8 cellular contexts compared by ENCODE assay signal in genomic region chr5:142356716-142357468, GRCh38. TPM values are rescaled to one million over a fixed set of nuclear protein-coding genes. Genes with fewer than 3 reads are reported as not detected.
A peak's percentile ranks its signal among the peaks of the same experiment; 100 is the strongest.
DNase-seq lines count a peak whose midpoint lies in the region; ATAC-seq, FAIRE-seq and TF ChIP-seq lines count a peak whose summit lies in the region.

No MANE protein-coding gene starts in this region.

- peaks cover 0 to 17% (median 11%) of the 10 kb centered on the region in 4 donors for H3K4me1 ChIP-seq in Peyer's patch
- H3K4me1 ChIP-seq in naive thymus-derived CD4-positive, alpha-beta T cell (ENCODE audit: control insufficient read depth in 2 of 2, insufficient read depth in 2 of 2, low read length in 2 of 2), result peaks cover 15 to 35% of the 10 kb centered on the region in 2 donors

- H3K27ac ChIP-seq in Peyer's patch, result peak overlapping the region; percentile 76 to 91 (median 90)
- H3K27ac ChIP-seq in naive thymus-derived CD4-positive, alpha-beta T cell (ENCODE audit: low read depth, low read length), result peak overlapping the region; percentile 35

- H3K27ac Mint-ChIP-seq in activated T-helper 1 cell treated with anti-CD3 and anti-CD28 coated beads, Interleukin-12 subunit alpha, Interleukin-12 subunit beta, Interleukin-2, Interleukin-4 antibody, amounts not matched to agents 30 ng/mL and 10 ng/mL and 1 ng/mL, durations not matched to agents 14 hours and 24 hours and 36 hours, result peak overlapping the region; percentile 92
- peak overlapping the region; percentile 58 to 93 (median 86) for H3K27ac Mint-ChIP-seq in naive thymus-derived CD4-positive, alpha-beta T cell
- H3K27ac Mint-ChIP-seq in stimulated activated effector memory CD8-positive, alpha-beta T cell treated with anti-CD3 and anti-CD28 coated beads, Interleukin-12 subunit alpha, Interleukin-12 subunit beta, amount 100 ng/mL, for 72 hours, result peak overlapping the region; percentile 95

- CTCF ChIA-PET in naive thymus-derived CD4-positive, alpha-beta T cell (lab: Charles Lee), result interaction anchor here (0.6 to 1.2 kb wide), 2 partner anchors 105 to 414 kb away, joined by 3 read pairs; no protein-coding TSS in a partner anchor

- H3K4me1 Mint-ChIP-seq in activated T-helper 1 cell treated with anti-CD3 and anti-CD28 coated beads, Interleukin-12 subunit alpha, Interleukin-12 subunit beta, Interleukin-2, Interleukin-4 antibody, amounts not matched to agents 30 ng/mL and 10 ng/mL and 1 ng/mL, durations not matched to agents 14 hours and 24 hours and 36 hours (ENCODE audit: low read depth), result peaks cover 58% of the 10 kb centered on the region
- H3K4me1 Mint-ChIP-seq in naive thymus-derived CD4-positive, alpha-beta T cell, result peaks cover 24 to 64% (median 53%) of the 10 kb centered on the region in 7 donors
- H3K4me1 Mint-ChIP-seq in stimulated activated effector memory CD8-positive, alpha-beta T cell treated with anti-CD3 and anti-CD28 coated beads, Interleukin-12 subunit alpha, Interleukin-12 subunit beta, amount 100 ng/mL, for 72 hours, result peaks cover 37% of the 10 kb centered on the region

- H3K36me3 Mint-ChIP-seq in activated T-helper 1 cell treated with anti-CD3 and anti-CD28 coated beads, Interleukin-12 subunit alpha, Interleukin-12 subunit beta, Interleukin-2, Interleukin-4 antibody, amounts not matched to agents 30 ng/mL and 10 ng/mL and 1 ng/mL, durations not matched to agents 14 hours and 24 hours and 36 hours (ENCODE audit: low read depth), result peaks cover 3% of the 10 kb centered on the region
- H3K36me3 Mint-ChIP-seq in naive thymus-derived CD4-positive, alpha-beta T cell, result no peaks in the 10 kb centered on the region
- peaks cover 17% of the 10 kb centered on the region for H3K36me3 Mint-ChIP-seq in stimulated activated effector memory CD8-positive, alpha-beta T cell treated with anti-CD3 and anti-CD28 coated beads, Interleukin-12 subunit alpha, Interleukin-12 subunit beta, amount 100 ng/mL, for 72 hours

- H3K27me3 ChIP-seq in Peyer's patch, result no peaks in the 10 kb centered on the region
- H3K27me3 ChIP-seq in naive thymus-derived CD4-positive, alpha-beta T cell (ENCODE audit: control insufficient read depth in 2 of 2, insufficient read depth in 2 of 2, low read length in 2 of 2), result no peaks in the 10 kb centered on the region

- ATAC-seq in GM21367 (IDR thresholded peaks at IDR 0.05; ENCODE audit: unreplicated experiment), result peak; percentile 93
- peak; percentile 95 for ATAC-seq in naive thymus-derived CD4-positive, alpha-beta T cell
- ATAC-seq in stimulated activated effector memory CD8-positive, alpha-beta T cell treated with anti-CD3 and anti-CD28 coated beads, Interleukin-12 subunit alpha, Interleukin-12 subunit beta, amount 100 ng/mL, for 72 hours, result peak; percentile 93

- POLR2A ChIA-PET in naive thymus-derived CD4-positive, alpha-beta T cell (lab: Charles Lee), result interaction anchor here (0.6 to 2.5 kb wide), 3 partner anchors 32 to 86 kb away, joined by 3 to 8 read pairs (median 6); partner anchors contain the start of gene SPRY4

- no peaks in the 10 kb centered on the region for H3K9me3 ChIP-seq in Peyer's patch
- H3K9me3 ChIP-seq in naive thymus-derived CD4-positive, alpha-beta T cell (ENCODE audit: control insufficient read depth in 2 of 3, low read length in 3 of 3), result no peaks in the 10 kb centered on the region

- TF ChIP-seq CTCF in D721Med (IDR thresholded peaks at IDR 0.05; ENCODE audit: insufficient read depth, missing control alignments) (no peak), Peyer's patch (IDR thresholded peaks at IDR 0.05) (no peak), fibroblast of mammary gland (conservative IDR thresholded peaks at IDR 0.05; ENCODE audit: control insufficient read depth, insufficient read depth, low read depth, low read length) (no peak)

- H3K9me3 Mint-ChIP-seq in activated T-helper 1 cell treated with anti-CD3 and anti-CD28 coated beads, Interleukin-12 subunit alpha, Interleukin-12 subunit beta, Interleukin-2, Interleukin-4 antibody, amounts not matched to agents 30 ng/mL and 10 ng/mL and 1 ng/mL, durations not matched to agents 14 hours and 24 hours and 36 hours, result peaks cover 4% of the 10 kb centered on the region
- peaks cover 0 to 2% (median 0%) of the 10 kb centered on the region in 11 donors for H3K9me3 Mint-ChIP-seq in naive thymus-derived CD4-positive, alpha-beta T cell
- H3K9me3 Mint-ChIP-seq in stimulated activated effector memory CD8-positive, alpha-beta T cell treated with anti-CD3 and anti-CD28 coated beads, Interleukin-12 subunit alpha, Interleukin-12 subunit beta, amount 100 ng/mL, for 72 hours, result no peaks in the 10 kb centered on the region

- H3K27me3 Mint-ChIP-seq in activated T-helper 1 cell treated with anti-CD3 and anti-CD28 coated beads, Interleukin-12 subunit alpha, Interleukin-12 subunit beta, Interleukin-2, Interleukin-4 antibody, amounts not matched to agents 30 ng/mL and 10 ng/mL and 1 ng/mL, durations not matched to agents 14 hours and 24 hours and 36 hours (ENCODE audit: insufficient read depth), result no peaks in the 10 kb centered on the region
- peaks cover 0 to 12% (median 0%) of the 10 kb centered on the region in 5 donors for H3K27me3 Mint-ChIP-seq in naive thymus-derived CD4-positive, alpha-beta T cell

- peak; percentile 49 for DNase-seq in D721Med (ENCODE audit: insufficient read length, low spot score)
- peak; percentile 87 for DNase-seq in HT-29 (ENCODE audit: low spot score)
- peak; percentile 79 to 93 (median 80) for DNase-seq in Peyer's patch
- peak; percentile 88 for DNase-seq in activated T-helper 1 cell treated with anti-CD3 and anti-CD28 coated beads, Interleukin-12 subunit alpha, Interleukin-12 subunit beta, Interleukin-2, Interleukin-4 antibody, amounts not matched to agents 30 ng/mL and 10 ng/mL and 1 ng/mL, durations not matched to agents 14 hours and 24 hours and 36 hours (ENCODE audit: low spot score)
- DNase-seq in fibroblast of mammary gland (ENCODE audit: low read depth), result peak; percentile 96
- peak; percentile 69 to 96 (median 88) for DNase-seq in naive thymus-derived CD4-positive, alpha-beta T cell
- peak; percentile 90 to 96 for DNase-seq in stimulated activated effector memory CD8-positive, alpha-beta T cell treated with anti-CD3 and anti-CD28 coated beads, Interleukin-12 subunit alpha, Interleukin-12 subunit beta, amount 100 ng/mL, for 72 hours (ENCODE audit: low spot score in 2 of 2)

- H3K36me3 ChIP-seq in Peyer's patch, result no peaks in the 10 kb centered on the region
- H3K36me3 ChIP-seq in naive thymus-derived CD4-positive, alpha-beta T cell (ENCODE audit: control insufficient read depth in 2 of 3, insufficient read depth in 3 of 3, low read length in 3 of 3), result no peaks in the 10 kb centered on the region

- TF ChIP-seq POLR2A in Peyer's patch (IDR thresholded peaks at IDR 0.05), result peak; percentile 23 to 68

- peak overlapping the region; percentile 84 for H3K4me3 Mint-ChIP-seq in activated T-helper 1 cell treated with anti-CD3 and anti-CD28 coated beads, Interleukin-12 subunit alpha, Interleukin-12 subunit beta, Interleukin-2, Interleukin-4 antibody, amounts not matched to agents 30 ng/mL and 10 ng/mL and 1 ng/mL, durations not matched to agents 14 hours and 24 hours and 36 hours
- peak overlapping the region; percentile 78 to 88 (median 86) for H3K4me3 Mint-ChIP-seq in naive thymus-derived CD4-positive, alpha-beta T cell
- H3K4me3 Mint-ChIP-seq in stimulated activated effector memory CD8-positive, alpha-beta T cell treated with anti-CD3 and anti-CD28 coated beads, Interleukin-12 subunit alpha, Interleukin-12 subunit beta, amount 100 ng/mL, for 72 hours, result peak overlapping the region; percentile 69

- intact Hi-C loops in activated T-helper 1 cell treated with anti-CD3 and anti-CD28 coated beads, Interleukin-12 subunit alpha, Interleukin-12 subunit beta, Interleukin-2, Interleukin-4 antibody, amounts not matched to agents 30 ng/mL and 10 ng/mL and 1 ng/mL, durations not matched to agents 14 hours and 24 hours and 36 hours (cut with micrococcal nuclease), result loop anchor here (1.0 to 10.0 kb wide), 11 partner anchors 32 to 1815 kb away; partner anchors contain the start of genes ARHGAP26, EIF4EBP3, KCTD16 and NDFIP1
- intact Hi-C loops in naive thymus-derived CD4-positive, alpha-beta T cell (cut with micrococcal nuclease), result loop anchor here (1.0 to 10.0 kb wide), 22 partner anchors 16 to 1830 kb away; partner anchors contain the start of genes RNF14 (in 2 of the 2), SPRY4 (in 2 of the 2), DELE1 (in 1 of the 2) and KCTD16 (in 1 of the 2)

- H3K4me3 ChIP-seq in Peyer's patch, result peak overlapping the region; percentile 62 to 74 (median 72)
- peak overlapping the region; percentile 46 for H3K4me3 ChIP-seq in fibroblast of mammary gland (ENCODE audit: control insufficient read depth, low read depth, low read length)
- peak overlapping the region; percentile 62 for H3K4me3 ChIP-seq in naive thymus-derived CD4-positive, alpha-beta T cell (ENCODE audit: low read length)

- no peak for FAIRE-seq in D721Med (lab: Jason Lieb, UNC)

RNA-seq across cellular contexts. Expression of gene SPRY4, which starts 32.1 kb away (rescaled TPM):
- 35.6 and 46.8 TPM in 2 replicates for total RNA-seq in HT-29 (2014; rRNA removed; shearing (Covaris generic))
- total RNA-seq in Peyer's patch, result 10 to 100 TPM; 17.5 to 43.3 (median 31.5) TPM
- total RNA-seq in activated T-helper 1 cell treated with anti-CD3 and anti-CD28 coated beads, Interleukin-12 subunit alpha, Interleukin-12 subunit beta, Interleukin-2, Interleukin-4 antibody, amounts not matched to agents 30 ng/mL and 10 ng/mL and 1 ng/mL, durations not matched to agents 14 hours and 24 hours and 36 hours, result 1.7 and 2.4 TPM in 2 replicates
- total RNA-seq in naive thymus-derived CD4-positive, alpha-beta T cell, result under 1 TPM in 3 of 5 experiments, not detected in 2; 0.08 to 0.34 (median 0.11) TPM
- polyA plus RNA-seq in naive thymus-derived CD4-positive, alpha-beta T cell, result not detected

Comparison
In these comparisons a context has a peak if more than half of its experiments do, and no peak if none do; other contexts are left out.
1. Peak in every context shown above with its lines: DNase-seq, ATAC-seq, H3K4me3 ChIP-seq and H3K27ac ChIP-seq.